In the genomic region with DNA sequence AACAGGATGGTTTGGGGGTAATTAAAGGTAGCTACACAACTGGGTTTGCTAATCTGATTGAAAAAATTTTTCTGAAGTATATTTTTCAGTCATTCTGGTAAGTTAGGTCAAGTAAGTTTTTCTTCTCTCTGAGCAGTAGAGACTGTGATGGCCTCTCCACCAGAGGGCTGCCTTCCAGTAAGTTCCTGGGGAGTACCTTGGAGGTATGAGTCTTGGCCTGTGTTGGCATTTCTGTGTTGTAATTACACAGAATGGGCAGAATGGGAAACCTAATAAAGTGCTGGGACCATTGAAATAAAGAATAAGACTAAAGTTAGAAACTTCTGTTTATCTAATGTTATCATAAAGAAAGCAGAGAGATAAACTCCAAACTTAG, we compare ENCODE assay signal across 11 cellular contexts.
DNase-seq lines count a peak whose midpoint lies in the region; ATAC-seq, FAIRE-seq and TF ChIP-seq lines count a peak whose summit lies in the region.
"Had no signal": no experiment of that assay in that cellular context is flagged by ENCODE, and none has a peak within 500 bp of the region (broad histone marks: within the 10 kb centered on the region; RNA-seq: fewer than 3 reads in every experiment).

No MANE protein-coding gene starts in this region.

- ATAC-seq in HepG2 (peak; percentile 61; the same call in 2 of the 3 replicates), GM18868 (IDR thresholded peaks at IDR 0.05; ENCODE audit: unreplicated experiment) (no peak)
- no peak for ATAC-seq in stimulated activated memory B cell treated with anti-CD40 and anti-IgM and Interleukin-4, amounts not matched to agents 10 μg/mL and 1 μg/mL and 100 μg/mL, for 72 hours

- H3K36me3 Mint-ChIP-seq in MCF 10A (ENCODE audit: insufficient read depth, unreplicated experiment): peaks cover 5% of the 10 kb centered on the region
- no peaks in the 10 kb centered on the region for H3K36me3 Mint-ChIP-seq in stimulated activated memory B cell treated with anti-CD40 and anti-IgM and Interleukin-4, amounts not matched to agents 10 μg/mL and 1 μg/mL and 100 μg/mL, for 72 hours
- H3K36me3 Mint-ChIP-seq: activated naive CD8-positive, alpha-beta T cell had no signal

- no peak overlapping the region for H2AFZ ChIP-seq in HepG2 (ENCODE audit: low read length)

- no peak for TF ChIP-seq RAD21 in HepG2 (CRISPR knock-in tag; IDR thresholded peaks at IDR 0.05)

- no peaks in the 10 kb centered on the region for H3K9me3 Mint-ChIP-seq in MCF 10A (ENCODE audit: unreplicated experiment)
- H3K9me3 Mint-ChIP-seq in stimulated activated memory B cell treated with anti-CD40 and anti-IgM and Interleukin-4, amounts not matched to agents 10 μg/mL and 1 μg/mL and 100 μg/mL, for 72 hours: no peaks in the 10 kb centered on the region
- H3K9me3 Mint-ChIP-seq: stimulated activated naive CD8-positive, alpha-beta T cell treated with anti-CD3 and anti-CD28 coated beads, Interleukin-15, Interleukin-2, amounts not matched to agents 100 ng/mL and 50 ng/mL, for 24 hours had no signal

- in situ Hi-C loops in HepG2 (cut with HindIII; ENCODE audit: extremely low pct_ligation_motif_present, low pct_unique_long_range_greater_than_20kb): no loop called here

- TF ChIP-seq POLR2A in HepG2 (IDR thresholded peaks at IDR 0.05; ENCODE audit: insufficient read depth in 1 of 2, low read depth in 2 of 2, low read length in 2 of 2): no peak

- no TSS peak for BruUV-seq in MCF 10A (replicated peaks; lab: Mats Ljungman, UMichigan)
- BruUV-seq in HepG2 (replicated peaks; lab: Mats Ljungman, UMichigan): no TSS peak

- H3K9me3 ChIP-seq in HepG2 (ENCODE audit: low read length): no peaks in the 10 kb centered on the region

- H3K4me3 Mint-ChIP-seq in MCF 10A (ENCODE audit: unreplicated experiment): no peak overlapping the region
- no peak overlapping the region for H3K4me3 Mint-ChIP-seq in stimulated activated memory B cell treated with anti-CD40 and anti-IgM and Interleukin-4, amounts not matched to agents 10 μg/mL and 1 μg/mL and 100 μg/mL, for 72 hours
- H3K4me3 Mint-ChIP-seq: activated naive CD8-positive, alpha-beta T cell; stimulated activated naive CD8-positive, alpha-beta T cell treated with anti-CD3 and anti-CD28 coated beads, Interleukin-15, Interleukin-2, amounts not matched to agents 100 ng/mL and 50 ng/mL, for 24 hours had no signal

- H3K4me2 ChIP-seq in HepG2 (ENCODE audit: low read depth, low read length): no peak overlapping the region

- no peaks in the 10 kb centered on the region for H3K4me1 ChIP-seq in HepG2 (ENCODE audit: insufficient read depth, low read length)

- POLR2A ChIA-PET in MCF 10A (lab: Yijun Ruan, JAX): no interaction called here
- POLR2A ChIA-PET in HepG2 (lab: Yijun Ruan, JAX): no interaction called here

- peaks cover 10% of the 10 kb centered on the region for H3K4me1 Mint-ChIP-seq in MCF 10A (ENCODE audit: insufficient read depth, unreplicated experiment)
- no peaks in the 10 kb centered on the region for H3K4me1 Mint-ChIP-seq in stimulated activated memory B cell treated with anti-CD40 and anti-IgM and Interleukin-4, amounts not matched to agents 10 μg/mL and 1 μg/mL and 100 μg/mL, for 72 hours

- DNase-seq in AG10803 (ENCODE audit: low read depth) (peak; percentile 40), MCF 10A (ENCODE audit: unreplicated experiment) (peak; percentile 52), HepG2 (ENCODE audit: low spot score) (peak; percentile 9), Ammon's horn (ENCODE audit: low spot score) (no peak), ureter (ENCODE audit: low spot score) (no peak)

- TF ChIP-seq EP300 in HepG2 (IDR thresholded peaks at IDR 0.05; ENCODE audit: low read depth in 2 of 2, low read length in 2 of 2): no peak
- TF ChIP-seq EP300 in HepG2 (CRISPR knock-in tag; IDR thresholded peaks at IDR 0.05; ENCODE audit: borderline replicate concordance): no peak

- CTCF ChIA-PET in MCF 10A (lab: Yijun Ruan, JAX): interaction anchor here (0.7 to 1.9 kb wide), 23 partner anchors 9 to 593 kb away, joined by 3 to 32 read pairs (median 3); partner anchors contain the start of gene ENC1
- CTCF ChIA-PET in HepG2 (lab: Yijun Ruan, JAX; ENCODE audit: low intra/inter-chr PET ratio, low total read pairs): no interaction called here

- H3K27me3 Mint-ChIP-seq in MCF 10A (ENCODE audit: insufficient read depth, unreplicated experiment): no peaks in the 10 kb centered on the region
- peaks cover 6% of the 10 kb centered on the region for H3K27me3 Mint-ChIP-seq in stimulated activated memory B cell treated with anti-CD40 and anti-IgM and Interleukin-4, amounts not matched to agents 10 μg/mL and 1 μg/mL and 100 μg/mL, for 72 hours

- intact Hi-C loops in MCF 10A (cut with micrococcal nuclease): loop anchor here (1.0 to 10.0 kb wide), 2 partner anchors 258 to 586 kb away; no protein-coding TSS in a partner anchor
- intact Hi-C loops in HepG2 (cut with micrococcal nuclease; ENCODE audit: unreplicated experiment): loop anchor here (2.0 kb wide), 1 partner anchor 592 kb away; no protein-coding TSS in a partner anchor

- H3K9ac ChIP-seq in HepG2 (ENCODE audit: insufficient read depth, low read depth, low read length): no peak overlapping the region

- H3K27ac ChIP-seq in HepG2 (ENCODE audit: extremely low read length, insufficient read depth, low read length): no peak overlapping the region

- H3K27ac Mint-ChIP-seq in MCF 10A (ENCODE audit: low read depth, unreplicated experiment): no peak overlapping the region
- H3K27ac Mint-ChIP-seq in stimulated activated memory B cell treated with anti-CD40 and anti-IgM and Interleukin-4, amounts not matched to agents 10 μg/mL and 1 μg/mL and 100 μg/mL, for 72 hours: no peak overlapping the region
- H3K27ac Mint-ChIP-seq: activated naive CD8-positive, alpha-beta T cell; stimulated activated naive CD8-positive, alpha-beta T cell treated with anti-CD3 and anti-CD28 coated beads, Interleukin-15, Interleukin-2, amounts not matched to agents 100 ng/mL and 50 ng/mL, for 24 hours had no signal

- FAIRE-seq in HepG2 (lab: Jason Lieb, UNC): no peak
- FAIRE-seq: RCC 7860 had no signal

- no peaks in the 10 kb centered on the region for H3K36me3 ChIP-seq in HepG2 (replicated peaks in 1 of 2; ENCODE audit: control insufficient read depth in 1 of 2, insufficient read depth in 2 of 2, low read length in 2 of 2)

- TF ChIP-seq CTCF in AG10803 (conservative IDR thresholded peaks at IDR 0.05; ENCODE audit: low read length) (peak; percentile 50), LNCAP (IDR thresholded peaks at IDR 0.05) (peak; percentile 62), MCF 10A (IDR thresholded peaks at IDR 0.05; ENCODE audit: unreplicated experiment) (peak; percentile 45), HepG2 (CRISPR knock-in tag; IDR thresholded peaks at IDR 0.05) (0 out of 2 replicates have a peak, but pooled peaks have one; percentile 24)

- H4K20me1 ChIP-seq in HepG2 (ENCODE audit: insufficient read depth, low read length): no peaks in the 10 kb centered on the region

- H3K79me2 ChIP-seq in HepG2 (ENCODE audit: insufficient read depth, low read length): no peaks in the 10 kb centered on the region

- H3K4me3 ChIP-seq in AG10803 (ENCODE audit: low read length) (no peak overlapping the region), HepG2 (replicated peaks in 1 of 3; ENCODE audit: insufficient read depth in 1 of 3, low read depth in 2 of 3, low read length in 3 of 3) (no peak overlapping the region)

- no peaks in the 10 kb centered on the region; a peak in 2 of 5 replicates for H3K27me3 ChIP-seq in HepG2 (ENCODE audit: control insufficient read depth in 1 of 2, insufficient read depth in 2 of 2, low read length in 2 of 2)

TF ChIP-seq in HepG2, 621 proteins besides CTCF, POLR2A, EP300 and RAD21:
- TF ChIP-seq STAG1 (CRISPR knock-in tag; IDR thresholded peaks at IDR 0.05) (peak; percentile 49), ZNF780A (CRISPR knock-in tag; IDR thresholded peaks at IDR 0.05) (no peak)

Comparison
In these comparisons a context has a peak if more than half of its experiments do, and no peak if none do; other contexts are left out.
1. DNase-seq: peak in AG10803 (single experiment), MCF 10A (single experiment) and HepG2 (single experiment); none in Ammon's horn (single experiment) and ureter (single experiment).
2. Peak in every context shown above with its lines, with median percentiles within 50 percentile points of each other: CTCF ChIP-seq.